Comparison of ENCODE assay signal across 13 cellular contexts in genomic region chr5:65199988-65200668, GRCh38.
A peak's percentile ranks its signal among the peaks of the same experiment; 100 is the strongest.
DNase-seq lines count a peak whose midpoint lies in the region; TF ChIP-seq lines count a peak whose summit lies in the region.
"Had no signal": no experiment of that assay in that cellular context is flagged by ENCODE, and none has a peak within 500 bp of the region (broad histone marks: within the 10 kb centered on the region; RNA-seq: fewer than 3 reads in every experiment).

No MANE protein-coding gene starts in this region.

- no peak overlapping the region for H3K27ac ChIP-seq in OCI-LY7 (ENCODE audit: low read depth, low read length, poor library complexity, severe bottlenecking)

- no peak overlapping the region for H2AFZ ChIP-seq in OCI-LY7 (ENCODE audit: low read length)

- no peaks in the 10 kb centered on the region for H3K79me2 ChIP-seq in OCI-LY7 (ENCODE audit: insufficient read depth, low read depth, low read length)

- H3K4me3 ChIP-seq in OCI-LY7 (ENCODE audit: low read depth, low read length, poor library complexity, severe bottlenecking): no peak overlapping the region

- H3K36me3 ChIP-seq in OCI-LY7 (ENCODE audit: insufficient read depth, low read length): no peaks in the 10 kb centered on the region

- BruUV-seq in OCI-LY7 (replicated peaks; lab: Mats Ljungman, UMichigan): no TSS peak

- DNase-seq in AG20443 (ENCODE audit: low spot score): peak; percentile 9
- DNase-seq in OCI-M1 (lab: John Stamatoyannopoulos, UW): peak; percentile 54
- peak; percentile 60 for DNase-seq in dedifferentiated amniotic fluid mesenchymal stem cell (ENCODE audit: extremely low spot score)
- peak; percentile 8 for DNase-seq in middle frontal gyrus (ENCODE audit: extremely low spot score, low spot score)
- DNase-seq in NCI-H1694 (lab: John Stamatoyannopoulos, UW): no peak
- no peak for DNase-seq in OCI-LY7 (ENCODE audit: low spot score)
- DNase-seq in stimulated activated CD4-positive, alpha-beta T cell treated with anti-CD3 and anti-CD28 coated beads, Interleukin-4, amount 100 ng/mL, for 24 hours: no peak
- no peak for DNase-seq in activated CD8-positive, alpha-beta memory T cell treated with anti-CD3 and anti-CD28 coated beads for 24 hours
- DNase-seq: activated naive CD4-positive, alpha-beta T cell; naive B cell; NCI-H1436 treated with DMSO at 0.1 percent for 48 hours; NCI-H526 treated with DMSO at 0.1 percent for 48 hours; SIG-M5 had no signal

- no peaks in the 10 kb centered on the region for H3K9me2 ChIP-seq in OCI-LY7 (ENCODE audit: insufficient read depth, low read length)

- POLR2A ChIA-PET in OCI-LY7 (lab: Charles Lee): interaction anchor here (0.6 kb wide), 1 partner anchor 364 kb away, joined by 5 read pairs; no protein-coding TSS in a partner anchor

- TF ChIP-seq CTCF in OCI-LY7 (conservative IDR thresholded peaks at IDR 0.05; ENCODE audit: low read length): no peak

- H3K9me3 ChIP-seq in OCI-LY7 (ENCODE audit: low read length): no peaks in the 10 kb centered on the region

- H4K20me1 ChIP-seq in OCI-LY7 (ENCODE audit: insufficient read depth, low read length): no peaks in the 10 kb centered on the region

- no peaks in the 10 kb centered on the region for H3K4me1 ChIP-seq in OCI-LY7 (ENCODE audit: insufficient read depth, low read length, poor library complexity, severe bottlenecking)

- no peak overlapping the region for H3K4me2 ChIP-seq in OCI-LY7 (ENCODE audit: low read length)

- CTCF ChIA-PET in OCI-LY7 (lab: Charles Lee; ENCODE audit: unreplicated experiment): no interaction called here

- intact Hi-C loops in OCI-LY7 (cut with micrococcal nuclease; ENCODE audit: unreplicated experiment): no loop called here

Comparison
In these comparisons a context has a peak if more than half of its experiments do, and no peak if none do; other contexts are left out.
1. DNase-seq: peak in AG20443 (single experiment), OCI-M1 (single experiment), dedifferentiated amniotic fluid mesenchymal stem cell (single experiment) and middle frontal gyrus (single experiment); none in NCI-H1694 (single experiment), OCI-LY7 (single experiment), stimulated activated CD4-positive, alpha-beta T cell treated with anti-CD3 and anti-CD28 coated beads, Interleukin-4, amount 100 ng/mL, for 24 hours (single experiment) and activated CD8-positive, alpha-beta memory T cell treated with anti-CD3 and anti-CD28 coated beads for 24 hours (single experiment).